24 cellular contexts compared by ENCODE assay signal in genomic region chr12:70353780-70354640, GRCh38. TPM values are rescaled to one million over a fixed set of nuclear protein-coding genes. Genes with fewer than 3 reads are reported as not detected.
DNase-seq lines count a peak whose midpoint lies in the region; ATAC-seq, FAIRE-seq and TF ChIP-seq lines count a peak whose summit lies in the region.
"Had no signal": no experiment of that assay in that cellular context is flagged by ENCODE, and none has a peak within 500 bp of the region (broad histone marks: within the 10 kb centered on the region; RNA-seq: fewer than 3 reads in every experiment).

No MANE protein-coding gene starts in this region.

- H3K4me1 ChIP-seq in breast epithelium = no peaks in the 10 kb centered on the region
- no peaks in the 10 kb centered on the region for H3K4me1 ChIP-seq in GM12878 (ENCODE audit: control insufficient read depth, insufficient read depth, low read length)
- H3K4me1 ChIP-seq in upper lobe of right lung = no peaks in the 10 kb centered on the region
- H3K4me1 ChIP-seq: colonic mucosa, transverse colon had no signal

- H3K9me3 ChIP-seq in breast epithelium = no peaks in the 10 kb centered on the region
- no peaks in the 10 kb centered on the region for H3K9me3 ChIP-seq in GM12878 (replicated peaks; ENCODE audit: control insufficient read depth, insufficient read depth, low read length)
- H3K9me3 ChIP-seq in upper lobe of right lung = no peaks in the 10 kb centered on the region
- H3K9me3 ChIP-seq: BLaER1 treated with 17β-estradiol and CSF1 and Interleukin-3, amounts not matched to agents 10 nM and 100 nM; colonic mucosa; transverse colon had no signal

- no peaks in the 10 kb centered on the region for H3K79me2 ChIP-seq in GM12878 (ENCODE audit: control insufficient read depth, insufficient read depth, low read length)

- no peaks in the 10 kb centered on the region for H4K20me1 ChIP-seq in GM12878 (ENCODE audit: control insufficient read depth, insufficient read depth)

- DNase-seq in MCF 10A (ENCODE audit: unreplicated experiment) = no peak
- no peak for DNase-seq in breast epithelium (ENCODE audit: low spot score in 2 of 2)
- DNase-seq in NOMO-1 (lab: John Stamatoyannopoulos, UW; ENCODE audit: unreplicated experiment in 2 of 2) = peak; percentile 37 to 70
- DNase-seq in GM12878 (ENCODE audit: low read depth, low spot score) = no peak
- DNase-seq in upper lobe of right lung = no peak
- no peak for DNase-seq in glutamatergic neuron
- no peak for DNase-seq in SW480 (ENCODE audit: low spot score)
- no peak for DNase-seq in cerebellar cortex (ENCODE audit: low spot score)
- DNase-seq: activated CD4-positive, alpha-beta T cell treated with anti-CD3 and anti-CD28 coated beads for 4 hours; activated naive CD8-positive, alpha-beta T cell treated with anti-CD3 and anti-CD28 coated beads, Interleukin-2, amount 10 ng/mL, durations not matched to agents 7 days and 5 days; colonic mucosa; DMS 273 treated with DMSO at 0.1 percent for 48 hours; H9; NCI-H1105; NCI-H524; PC-3; posterior cingulate gyrus; T1000; transverse colon had no signal

- no peaks in the 10 kb centered on the region for H3K36me3 ChIP-seq in breast epithelium
- H3K36me3 ChIP-seq in GM12878 (ENCODE audit: control insufficient read depth in 2 of 2, insufficient read depth in 2 of 2, low read length in 1 of 2) = peaks cover 0 to 7% of the 10 kb centered on the region in 2 experiments; a peak in 1 of 4 replicates
- peaks cover 28% of the 10 kb centered on the region for H3K36me3 ChIP-seq in upper lobe of right lung
- H3K36me3 ChIP-seq: colonic mucosa had no signal

- TF ChIP-seq CTCF in MCF 10A (IDR thresholded peaks at IDR 0.05; ENCODE audit: unreplicated experiment) = no peak
- TF ChIP-seq CTCF in breast epithelium (IDR thresholded peaks at IDR 0.05) = no peak
- TF ChIP-seq CTCF in GM12878 (IDR thresholded peaks at IDR 0.05 in 2 of 3, conservative IDR thresholded peaks at IDR 0.05 in 1 of 3; ENCODE audit: control insufficient read depth in 2 of 3, extremely low read depth in 1 of 3, insufficient read depth in 1 of 3, low read depth in 3 of 3, low read length in 3 of 3) = no peak
- TF ChIP-seq CTCF in upper lobe of right lung (IDR thresholded peaks at IDR 0.05) = no peak
- TF ChIP-seq CTCF in glutamatergic neuron (IDR thresholded peaks at IDR 0.05; ENCODE audit: partially characterized antibody, unreplicated experiment) = no peak

- no peak overlapping the region for H2AFZ ChIP-seq in GM12878 (ENCODE audit: control insufficient read depth, low read depth, low read length)

- CTCF ChIA-PET in MCF 10A (lab: Yijun Ruan, JAX) = interaction anchor here (0.7 to 2.5 kb wide), 2 partner anchors 425 to 453 kb away, joined by 3 to 7 read pairs; no protein-coding TSS in a partner anchor
- CTCF ChIA-PET in GM12878 (lab: Yijun Ruan, JAX) = no interaction called here

- H3K9me3 Mint-ChIP-seq in MCF 10A (ENCODE audit: unreplicated experiment) (no peaks in the 10 kb centered on the region), glutamatergic neuron (ENCODE audit: unreplicated experiment) (no peaks in the 10 kb centered on the region)
- H3K9me3 Mint-ChIP-seq: activated naive CD8-positive, alpha-beta T cell treated with anti-CD3 and anti-CD28 coated beads, Interleukin-2, amount 10 ng/mL, durations not matched to agents 7 days and 5 days; H9; naive thymus-derived CD8-positive, alpha-beta T cell; stimulated activated naive CD8-positive, alpha-beta T cell treated with anti-CD3 and anti-CD28 coated beads, Interleukin-15, Interleukin-2, amounts not matched to agents 100 ng/mL and 50 ng/mL, for 24 hours had no signal

- H3K27ac Mint-ChIP-seq in MCF 10A (ENCODE audit: low read depth, unreplicated experiment) = no peak overlapping the region
- no peak overlapping the region for H3K27ac Mint-ChIP-seq in glutamatergic neuron (ENCODE audit: unreplicated experiment)
- H3K27ac Mint-ChIP-seq: activated naive CD8-positive, alpha-beta T cell treated with anti-CD3 and anti-CD28 coated beads, Interleukin-2, amount 10 ng/mL, durations not matched to agents 7 days and 5 days; stimulated activated naive CD8-positive, alpha-beta T cell treated with anti-CD3 and anti-CD28 coated beads, Interleukin-15, Interleukin-2, amounts not matched to agents 100 ng/mL and 50 ng/mL, for 24 hours had no signal

- 71% methylated on average over 5 of the region's 5 CpGs for WGBS in GM12878 (ENCODE audit: insufficient coverage, insufficient replicate concordance, low lambda C conversion rate, missing lambda C conversion rate)

- H3K4me1 Mint-ChIP-seq in MCF 10A (ENCODE audit: insufficient read depth, unreplicated experiment) (no peaks in the 10 kb centered on the region), glutamatergic neuron (ENCODE audit: low read depth, unreplicated experiment) (no peaks in the 10 kb centered on the region)
- H3K4me1 Mint-ChIP-seq: activated naive CD8-positive, alpha-beta T cell treated with anti-CD3 and anti-CD28 coated beads, Interleukin-2, amount 10 ng/mL, durations not matched to agents 7 days and 5 days; H9 had no signal

- TF ChIP-seq EP300 in GM12878 (IDR thresholded peaks at IDR 0.05; ENCODE audit: borderline replicate concordance in 1 of 2, control insufficient read depth in 1 of 2, low read depth in 2 of 2, low read length in 2 of 2) = no peak

- no peak for TF ChIP-seq POLR2A in breast epithelium (IDR thresholded peaks at IDR 0.05)
- no peak for TF ChIP-seq POLR2A in GM12878 (IDR thresholded peaks at IDR 0.05; ENCODE audit: low read depth, low read length)

- H3K36me3 Mint-ChIP-seq in MCF 10A (ENCODE audit: insufficient read depth, unreplicated experiment) (peaks cover 41% of the 10 kb centered on the region), glutamatergic neuron (ENCODE audit: unreplicated experiment) (no peaks in the 10 kb centered on the region)

- TF ChIP-seq RAD21 in GM12878 (IDR thresholded peaks at IDR 0.05; ENCODE audit: insufficient read depth, low read depth, low read length) = no peak

- H3K4me3 ChIP-seq in breast epithelium = no peak overlapping the region
- no peak overlapping the region for H3K4me3 ChIP-seq in GM12878
- H3K4me3 ChIP-seq in upper lobe of right lung = no peak overlapping the region
- H3K4me3 ChIP-seq: BLaER1 treated with 17β-estradiol and CSF1 and Interleukin-3, amounts not matched to agents 10 nM and 100 nM; colonic mucosa; lung; transverse colon had no signal

- no peaks in the 10 kb centered on the region for H3K27me3 ChIP-seq in breast epithelium
- no peaks in the 10 kb centered on the region for H3K27me3 ChIP-seq in GM12878 (replicated peaks in 1 of 2; ENCODE audit: control insufficient read depth in 2 of 2, insufficient read depth in 2 of 2, low read length in 1 of 2)
- no peaks in the 10 kb centered on the region for H3K27me3 ChIP-seq in upper lobe of right lung
- H3K27me3 ChIP-seq: BLaER1 treated with 17β-estradiol and CSF1 and Interleukin-3, amounts not matched to agents 10 nM and 100 nM; colonic mucosa; transverse colon had no signal

- no peak overlapping the region for H3K4me2 ChIP-seq in GM12878 (ENCODE audit: control insufficient read depth, insufficient read depth)

- H3K27me3 Mint-ChIP-seq in MCF 10A (ENCODE audit: insufficient read depth, unreplicated experiment) = no peaks in the 10 kb centered on the region
- H3K27me3 Mint-ChIP-seq in glutamatergic neuron (ENCODE audit: unreplicated experiment) = no peaks in the 10 kb centered on the region
- H3K27me3 Mint-ChIP-seq: activated naive CD8-positive, alpha-beta T cell treated with anti-CD3 and anti-CD28 coated beads, Interleukin-2, amount 10 ng/mL, durations not matched to agents 7 days and 5 days; naive thymus-derived CD8-positive, alpha-beta T cell; stimulated activated naive CD8-positive, alpha-beta T cell treated with anti-CD3 and anti-CD28 coated beads, Interleukin-15, Interleukin-2, amounts not matched to agents 100 ng/mL and 50 ng/mL, for 24 hours had no signal

- BruUV-seq in MCF 10A (replicated peaks; lab: Mats Ljungman, UMichigan) = TSS peak; percentile 47
- no TSS peak for BruUV-seq in GM12878 (replicated peaks; lab: Mats Ljungman, UMichigan)

- intact Hi-C loops in MCF 10A (cut with micrococcal nuclease) (no loop called here), breast epithelium (cut with DNase I; ENCODE audit: low total_unique reads) (no loop called here), GM12878 (cut with micrococcal nuclease; ENCODE audit: unreplicated experiment) (no loop called here), upper lobe of right lung (cut with DNase I) (no loop called here)

- in situ Hi-C loops in GM12878 (cut with MboI) = no loop called here

- RAD21 ChIA-PET in GM12878 (lab: Charles Lee; ENCODE audit: unreplicated experiment) = no interaction called here

- no peak overlapping the region for H3K9ac ChIP-seq in GM12878 (ENCODE audit: control insufficient read depth, insufficient read depth, low read length)
- H3K9ac ChIP-seq: BLaER1 treated with 17β-estradiol and CSF1 and Interleukin-3, amounts not matched to agents 10 nM and 100 nM had no signal

- no peak for FAIRE-seq in GM12878 (lab: Jason Lieb, UNC)
- FAIRE-seq: islet of Langerhans had no signal

- no peak overlapping the region for H3K4me3 Mint-ChIP-seq in MCF 10A (ENCODE audit: unreplicated experiment)
- no peak overlapping the region for H3K4me3 Mint-ChIP-seq in glutamatergic neuron (ENCODE audit: unreplicated experiment)
- H3K4me3 Mint-ChIP-seq: activated naive CD8-positive, alpha-beta T cell treated with anti-CD3 and anti-CD28 coated beads, Interleukin-2, amount 10 ng/mL, durations not matched to agents 7 days and 5 days; H9; stimulated activated naive CD8-positive, alpha-beta T cell treated with anti-CD3 and anti-CD28 coated beads, Interleukin-15, Interleukin-2, amounts not matched to agents 100 ng/mL and 50 ng/mL, for 24 hours had no signal

- POLR2A ChIA-PET in MCF 10A (lab: Yijun Ruan, JAX) (no interaction called here), GM12878 (lab: Charles Lee) (no interaction called here)

- H3K27ac ChIP-seq in breast epithelium (no peak overlapping the region), GM12878 (ENCODE audit: control insufficient read depth, insufficient read depth) (no peak overlapping the region), upper lobe of right lung (no peak overlapping the region)
- H3K27ac ChIP-seq: colonic mucosa, transverse colon had no signal

- ATAC-seq in GM12878 (no peak), upper lobe of right lung (peak; percentile 43)
- ATAC-seq: PC-3 had no signal

- SMC1A ChIA-PET in GM12878 (lab: Charles Lee; ENCODE audit: uncharacterized antibody, unreplicated experiment) = interaction anchor here (1.9 kb wide), 1 partner anchor 42 kb away, joined by 4 read pairs; no protein-coding TSS in a partner anchor

RNA-seq across cellular contexts. Expression of gene KCNMB4, which starts 12.1 kb away (rescaled TPM):
- total RNA-seq in MCF 10A (2022) (not detected in 2 replicates), breast epithelium (1 to 10 TPM in 2 of 3 donors, under 1 TPM in 1; 0.98 to 1.5 (median 1.4) TPM), GM12878 (2014; rRNA removed) (0.05 and 0.06 TPM in 2 replicates), GM12878 (2014; rRNA removed; fragmentation: Illumina TruSeq; extraction: Trizol) (0.13 and 0.55 TPM in 2 replicates), GM12878 (2021) (0.13 and 0.21 TPM in 2 replicates), upper lobe of right lung (6.0 TPM), glutamatergic neuron (ENCODE audit: unreplicated experiment) (18.7 TPM)
- 0.31 and 0.39 TPM in 2 replicates for total RNA-seq in GM12878 (2013; cell fraction: nucleolus; rRNA removed)
- 0.17 TPM for polyA plus RNA-seq in GM12878 (2011; ENCODE audit: low read depth)
- polyA plus RNA-seq in GM12878 (2011; rRNA removed) (0.35 and 0.37 TPM in 2 replicates), GM12878 (2014; fragmentation: Illumina TruSeq; extraction: Trizol) (0.03 and 0.15 TPM in 2 replicates), GM12878 (2014; fragmentation: Nextera tagmentation; extraction: Ambion mirVana) (under 1 TPM; 0.06 to 0.20 TPM), GM12878 (2014; rRNA removed) (0.18 TPM in 2 replicates), GM12878 (2016; fragmentation: Nextera tagmentation; extraction: Ambion mirVana) (not detected)
- polyA plus RNA-seq in GM12878 (2011; cell fraction: cytosol; rRNA removed) = 0.23 and 0.33 TPM in 2 replicates
- 0.13 and 0.24 TPM in 2 replicates for polyA plus RNA-seq in GM12878 (2011; cell fraction: nucleus; rRNA removed)
- polyA plus RNA-seq in GM12878 (2012) = 0.31 and 0.46 TPM in 2 replicates
- 0.22 and 0.31 TPM in 2 replicates for polyA minus RNA-seq in GM12878 (2011; rRNA and poly(A)+ RNA removed)
- not detected in 2 replicates for polyA minus RNA-seq in GM12878 (2011; cell fraction: cytosol; rRNA and poly(A)+ RNA removed)
- polyA minus RNA-seq in GM12878 (2011; cell fraction: nucleus; rRNA and poly(A)+ RNA removed) = 0.24 and 0.29 TPM in 2 replicates

Comparison
In these comparisons a context has a peak if more than half of its experiments do, and no peak if none do; other contexts are left out.
1. DNase-seq: peak in NOMO-1 (2 of 2); none in MCF 10A (single experiment), breast epithelium (0 of 2), GM12878 (single experiment), upper lobe of right lung (single experiment), glutamatergic neuron (single experiment), SW480 (single experiment) and cerebellar cortex (single experiment).